8 cellular contexts compared by ENCODE assay signal in genomic region chr1:1115830-1116700, GRCh38. TPM values are rescaled to one million over a fixed set of nuclear protein-coding genes. Genes with fewer than 3 reads are reported as not detected.
A peak's percentile ranks its signal among the peaks of the same experiment; 100 is the strongest.
DNase-seq lines count a peak whose midpoint lies in the region; ATAC-seq and TF ChIP-seq lines count a peak whose summit lies in the region.

TSS of gene C1orf159 (minus strand) at chr1:1116089. CDS start at chr1:1091543, 24,546 bp downstream.

- H3K9ac ChIP-seq in BLaER1 treated with 17β-estradiol and CSF1 and Interleukin-3, amounts not matched to agents 10 nM and 100 nM: peak within 1 kb of the TSS; percentile 77 to 92 (median 85)

- peak within 1 kb of the TSS; percentile 65 to 87 (median 78) for H3K4me3 ChIP-seq in BLaER1 treated with 17β-estradiol and CSF1 and Interleukin-3, amounts not matched to agents 10 nM and 100 nM
- peak within 1 kb of the TSS; percentile 80 to 81 for H3K4me3 ChIP-seq in left lung

- H3K4me1 ChIP-seq in BLaER1 treated with 17β-estradiol and CSF1 and Interleukin-3, amounts not matched to agents 10 nM and 100 nM: peaks cover 19 to 72% (median 65%) of the 10 kb centered on the region in 10 experiments
- peaks cover 4 to 13% of the 10 kb centered on the region in 2 donors for H3K4me1 ChIP-seq in left lung

- H3K27ac ChIP-seq in BLaER1 treated with 17β-estradiol and CSF1 and Interleukin-3, amounts not matched to agents 10 nM and 100 nM: peak within 1 kb of the TSS in 10 of 11 experiments; percentile 44 to 90 (median 84); a peak in 19 of 22 replicates
- H3K27ac ChIP-seq in left lung: peak within 1 kb of the TSS; percentile 39 to 77

- peak; percentile 81 for DNase-seq in NCI-H774 (lab: John Stamatoyannopoulos, UW)
- DNase-seq in activated CD4-positive, alpha-beta T cell treated with anti-CD3 and anti-CD28 coated beads, Interleukin-2, amount 50 U/mL, for 24 hours (ENCODE audit: low read depth in 1 of 2, low spot score in 1 of 2): peak; percentile 98
- peak; percentile 97 for DNase-seq in dermis blood vessel endothelial cell
- DNase-seq in left lung: peak; percentile 98 to 99
- DNase-seq in stimulated activated CD4-positive, alpha-beta T cell treated with anti-CD3 and anti-CD28 coated beads, Interleukin-2, amount 100 ng/mL, for 4 hours (ENCODE audit: low read depth): peak; percentile 99

- intact Hi-C loops in left lung (cut with DNase I): no loop called here

- H4K20me1 ChIP-seq in BLaER1 treated with 17β-estradiol and CSF1 and Interleukin-3, amounts not matched to agents 10 nM and 100 nM: peaks cover 0 to 23% (median 7%) of the 10 kb centered on the region in 11 experiments; a peak in 11 of 22 replicates

- peaks cover 31 to 46% (median 38%) of the 10 kb centered on the region in 11 experiments for H3K27me3 ChIP-seq in BLaER1 treated with 17β-estradiol and CSF1 and Interleukin-3, amounts not matched to agents 10 nM and 100 nM
- peaks cover 0 to 44% of the 10 kb centered on the region in 2 donors for H3K27me3 ChIP-seq in left lung

- peaks cover 11 to 30% (median 26%) of the 10 kb centered on the region in 11 experiments; a peak in 21 of 22 replicates for H3K36me3 ChIP-seq in BLaER1 treated with 17β-estradiol and CSF1 and Interleukin-3, amounts not matched to agents 10 nM and 100 nM
- H3K36me3 ChIP-seq in left lung: peaks cover 0 to 7% of the 10 kb centered on the region in 2 donors

- peak; percentile 87 for ATAC-seq in GM19372 (IDR thresholded peaks at IDR 0.05; ENCODE audit: low read depth, unreplicated experiment)
- ATAC-seq in HG03521 (IDR thresholded peaks at IDR 0.05; ENCODE audit: unreplicated experiment): peak; percentile 90
- ATAC-seq in left lung: peak; percentile 99

- H3K9me3 ChIP-seq in BLaER1 treated with 17β-estradiol and CSF1 and Interleukin-3, amounts not matched to agents 10 nM and 100 nM (replicated peaks in 1 of 11): peaks cover 19 to 33% (median 28%) of the 10 kb centered on the region in 11 experiments
- H3K9me3 ChIP-seq in left lung: peaks cover 0 to 10% of the 10 kb centered on the region in 2 donors

- TF ChIP-seq CTCF in left lung (IDR thresholded peaks at IDR 0.05): peak in 1 of 2 donors; percentile 37

- peak within 1 kb of the TSS; percentile 94 to 100 (median 100) for H3K4me2 ChIP-seq in BLaER1 treated with 17β-estradiol and CSF1 and Interleukin-3, amounts not matched to agents 10 nM and 100 nM

RNA-seq across cellular contexts. Expression of gene C1orf159, which starts in this region (rescaled TPM):
- total RNA-seq in dermis blood vessel endothelial cell (11.4 and 11.7 TPM in 2 replicates), left lung (10 to 100 TPM in 1 of 2 donors, 1 to 10 TPM in 1; 8.0 to 14.0 TPM)

Comparison
In these comparisons a context has a peak if more than half of its experiments do, and no peak if none do; other contexts are left out.
1. Peak in every context shown above with its lines: DNase-seq, ATAC-seq, H3K4me3 ChIP-seq and H3K27ac ChIP-seq.